In the genomic region with DNA sequence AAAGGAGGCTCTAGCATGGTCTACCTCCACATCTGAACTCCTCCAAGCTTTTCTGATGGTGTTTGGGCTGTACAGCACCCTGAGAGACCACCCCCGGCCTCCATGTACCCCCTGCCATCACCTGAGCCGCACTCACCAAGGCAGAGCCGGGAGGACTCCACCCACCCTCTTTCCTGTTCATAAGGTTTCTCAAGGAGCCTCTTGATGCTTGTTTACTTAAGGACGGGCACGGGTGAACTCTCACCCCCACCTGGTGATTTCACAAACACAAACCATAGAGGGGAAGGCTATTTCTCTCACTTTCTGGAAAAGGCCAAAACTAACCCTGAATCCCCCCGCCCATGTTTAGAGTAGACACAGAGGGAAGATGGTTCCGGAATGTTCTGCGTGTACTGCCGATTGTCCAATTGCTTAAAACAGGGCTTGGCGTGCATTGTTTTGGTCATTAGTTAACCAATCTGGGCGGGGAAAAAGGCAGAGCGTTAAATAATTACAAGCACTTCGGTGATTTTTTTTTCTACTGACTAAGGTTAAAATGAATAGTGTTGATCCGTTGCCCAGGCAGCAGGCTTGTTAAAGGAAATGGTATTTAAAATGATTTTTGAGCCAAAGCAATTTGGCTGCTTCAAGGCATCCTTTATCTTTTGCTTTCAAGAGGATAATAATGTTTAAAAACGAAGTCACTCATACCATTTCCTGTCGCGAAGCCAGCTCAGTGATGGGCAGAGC, we compare ENCODE assay signal across 11 cellular contexts.
DNase-seq lines count a peak whose midpoint lies in the region; ATAC-seq and TF ChIP-seq lines count a peak whose summit lies in the region.
"Had no signal": no experiment of that assay in that cellular context is flagged by ENCODE, and none has a peak within 500 bp of the region (broad histone marks: within the 10 kb centered on the region; RNA-seq: fewer than 3 reads in every experiment).

No MANE protein-coding gene starts in this region.

- DNase-seq in COR-L47 (lab: John Stamatoyannopoulos, UW) (peak; percentile 97), NCI-H2029 (lab: John Stamatoyannopoulos, UW) (peak; percentile 87), colonic mucosa (peak; percentile 39), mucosa of gallbladder (ENCODE audit: low spot score) (peak; percentile 60), HAP-1 (ENCODE audit: low spot score in 2 of 2) (no peak), HuH-7 (ENCODE audit: low spot score) (no peak)
- DNase-seq: activated CD4-positive, alpha-beta memory T cell treated with anti-CD3 and anti-CD28 coated beads for 36 hours; NK-92 treated with Interleukin-12 subunit alpha and Interleukin-12 subunit beta, amount 100 ng/mL, for 24 hours had no signal

- no peak overlapping the region for H3K27ac ChIP-seq in colonic mucosa
- H3K27ac ChIP-seq: neutrophil had no signal

- no peak for ATAC-seq in GM19328 (IDR thresholded peaks at IDR 0.05; ENCODE audit: unreplicated experiment)
- ATAC-seq in GM18907 (IDR thresholded peaks at IDR 0.05; ENCODE audit: unreplicated experiment), result no peak

- intact Hi-C loops in colonic mucosa (cut with DNase I), result no loop called here

- H3K36me3 ChIP-seq in colonic mucosa (no peaks in the 10 kb centered on the region), HAP-1 (replicated peaks) (no peaks in the 10 kb centered on the region)
- H3K36me3 ChIP-seq: neutrophil had no signal

- in situ Hi-C loops in HAP-1 (cut with MboI; ENCODE audit: low sequenced_read_pairs), result no loop called here

- H3K9me3 ChIP-seq in colonic mucosa (no peaks in the 10 kb centered on the region), HAP-1 (no peaks in the 10 kb centered on the region)
- H3K9me3 ChIP-seq: neutrophil had no signal

- TF ChIP-seq CTCF in colonic mucosa (IDR thresholded peaks at IDR 0.05), result no peak

- H3K27me3 ChIP-seq in colonic mucosa, result no peaks in the 10 kb centered on the region
- H3K27me3 ChIP-seq in HAP-1 (ENCODE audit: low read depth), result no peaks in the 10 kb centered on the region
- H3K27me3 ChIP-seq: neutrophil had no signal

- H3K4me3 ChIP-seq in colonic mucosa (no peak overlapping the region), HAP-1 (no peak overlapping the region)

- H3K9ac ChIP-seq in colonic mucosa (ENCODE audit: low read depth in 2 of 2, low read length in 2 of 2), result no peak overlapping the region

- H3K4me1 ChIP-seq in colonic mucosa, result peaks cover 12% of the 10 kb centered on the region
- no peaks in the 10 kb centered on the region for H3K4me1 ChIP-seq in HAP-1

Comparison
In these comparisons a context has a peak if more than half of its experiments do, and no peak if none do; other contexts are left out.
1. DNase-seq: peak in COR-L47 (single experiment), NCI-H2029 (single experiment), colonic mucosa (single experiment) and mucosa of gallbladder (single experiment); none in HAP-1 (0 of 2) and HuH-7 (single experiment).